In the genomic region with DNA sequence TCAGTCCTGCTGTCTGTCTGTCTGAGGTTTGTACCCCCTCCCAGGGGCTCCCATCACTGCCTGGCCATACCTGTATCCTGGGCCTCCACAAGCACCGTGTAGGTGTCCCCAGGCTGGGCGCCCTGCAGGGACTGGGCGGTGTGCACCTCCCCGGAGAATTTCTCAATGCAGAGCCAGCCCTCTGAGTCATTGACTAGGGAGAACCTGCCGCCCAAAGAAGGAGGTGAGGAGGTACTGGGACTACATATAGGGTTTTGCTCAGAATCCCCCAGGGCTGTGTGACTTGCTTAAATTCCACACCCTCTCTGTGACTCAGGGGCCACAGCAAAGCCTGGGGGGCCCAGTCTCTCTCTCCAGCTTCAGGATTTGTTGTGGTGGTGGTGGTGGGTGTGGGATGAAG, we compare ENCODE assay signal across 21 cellular contexts. TPM values are rescaled to one million over a fixed set of nuclear protein-coding genes. Genes with fewer than 3 reads are reported as not detected.
A peak's percentile ranks its signal among the peaks of the same experiment; 100 is the strongest.
DNase-seq lines count a peak whose midpoint lies in the region; FAIRE-seq and TF ChIP-seq lines count a peak whose summit lies in the region.
"Had no signal": no experiment of that assay in that cellular context is flagged by ENCODE, and none has a peak within 500 bp of the region (broad histone marks: within the 10 kb centered on the region; RNA-seq: fewer than 3 reads in every experiment).

No MANE protein-coding gene starts in this region.

- intact Hi-C loops in kidney (cut with DNase I): no loop called here

- no peaks in the 10 kb centered on the region for H3K36me3 ChIP-seq in H7 (replicated peaks; ENCODE audit: control insufficient read depth, insufficient read depth, low read length)
- H3K36me3 ChIP-seq in kidney (ENCODE audit: control insufficient read depth in 1 of 2, insufficient read depth in 2 of 2, low read length in 2 of 2): peaks cover 10 to 23% of the 10 kb centered on the region in 2 donors
- no peaks in the 10 kb centered on the region for H3K36me3 ChIP-seq in BE2C
- H3K36me3 ChIP-seq: MG63, spleen, suprapubic skin had no signal

- TF ChIP-seq CTCF in kidney (IDR thresholded peaks at IDR 0.05; ENCODE audit: borderline replicate concordance, extremely low read depth, insufficient read depth) (no peak), BE2C (IDR thresholded peaks at IDR 0.05; ENCODE audit: low read depth, low read length) (no peak)

- peak overlapping the region in 1 of 2 donors; percentile 61 for H3K27ac ChIP-seq in kidney (ENCODE audit: low read depth in 2 of 2, low read length in 2 of 2)
- H3K27ac ChIP-seq: coronary artery, spleen, suprapubic skin, VCaP had no signal

- H3K9ac ChIP-seq in kidney (ENCODE audit: low read length in 2 of 2): peak overlapping the region in 1 of 2 donors; percentile 7

- H3K9me3 ChIP-seq in kidney (ENCODE audit: control insufficient read depth in 1 of 2, low read length in 2 of 2) (no peaks in the 10 kb centered on the region), BE2C (no peaks in the 10 kb centered on the region)
- H3K9me3 ChIP-seq: MG63, spleen, suprapubic skin had no signal

- H3K4me1 ChIP-seq in kidney (ENCODE audit: control insufficient read depth in 1 of 2, insufficient read depth in 1 of 2, low read depth in 1 of 2, low read length in 2 of 2): peaks cover 0 to 21% of the 10 kb centered on the region in 2 donors
- H3K4me1 ChIP-seq in BE2C: no peaks in the 10 kb centered on the region
- H3K4me1 ChIP-seq: spleen had no signal

- FAIRE-seq in kidney (lab: Jason Lieb, UNC): no peak
- FAIRE-seq: frontal cortex had no signal

- H3K27me3 ChIP-seq in H7 (ENCODE audit: control insufficient read depth, insufficient read depth, low read length) (peaks cover 2% of the 10 kb centered on the region), BE2C (no peaks in the 10 kb centered on the region)
- H3K27me3 ChIP-seq: MG63, suprapubic skin had no signal

- peak; percentile 41 for DNase-seq in H7
- peak; percentile 55 for DNase-seq in NCI-H226
- peak; percentile 63 for DNase-seq in kidney
- no peak for DNase-seq in NK-92 treated with Interleukin-12 subunit alpha and Interleukin-12 subunit beta, amount 100 ng/mL, for 24 hours (lab: John Stamatoyannopoulos, UW)
- no peak for DNase-seq in BE2C
- DNase-seq: activated CD4-positive, alpha-beta T cell treated with anti-CD3 and anti-CD28 coated beads, Interleukin-2, amount 50 U/mL, for 48 hours; activated naive CD4-positive, alpha-beta T cell treated with anti-CD3 and anti-CD28 coated beads, Interleukin-2, amount 50 U/mL, for 16 hours; activated T-cell treated with anti-CD3 and anti-CD28 coated beads, Interleukin-2, amount 50 U/mL, for 4 hours; AML-193; MG63; NCI-H187; NCI-H446 treated with DMSO at 0.1 percent for 48 hours; SIG-M5; stimulated activated CD8-positive, alpha-beta memory T cell treated with anti-CD3 and anti-CD28 coated beads, Interleukin-4, amount 100 ng/mL, for 48 hours had no signal

- no peak overlapping the region for H3K4me3 ChIP-seq in H7 (ENCODE audit: insufficient read depth, low read depth, low read length)
- H3K4me3 ChIP-seq in kidney (ENCODE audit: low read length in 2 of 2): no peak overlapping the region
- no peak overlapping the region for H3K4me3 ChIP-seq in BE2C (ENCODE audit: low read depth, low read length)
- H3K4me3 ChIP-seq: coronary artery, MG63, spleen, suprapubic skin had no signal

RNA-seq across cellular contexts. Expression of gene CDH16, which starts 7.6 kb away (rescaled TPM):
- not detected in 2 replicates for total RNA-seq in H7 (2014; rRNA removed; shearing (Covaris generic))
- total RNA-seq in kidney: 1,188 TPM
- polyA plus RNA-seq in kidney (ENCODE audit: insufficient read depth, low read depth, low replicate concordance): 1,180 TPM
- polyA plus RNA-seq in BE2C (2012; ENCODE audit: insufficient read depth, insufficient read length, low read depth): not detected
- total RNA-seq: activated T-cell treated with anti-CD3 and anti-CD28 coated beads, Interleukin-2, amount 50 U/mL, for 4 hours; frontal cortex; pulmonary artery endothelial cell; spleen; T-helper 1 cell treated with Interleukin-12 subunit alpha and Interleukin-12 subunit beta and Interleukin-4 antibody, amounts not matched to agents 30 ng/mL and 1 ng/mL, for 36 hours had no signal
- polyA plus RNA-seq: spleen had no signal

RNA-seq across cellular contexts. Expression of gene RRAD, which starts 14.2 kb away (rescaled TPM):
- 0.10 TPM in 1 of 2 replicates, not detected in the other for total RNA-seq in H7 (2014; rRNA removed; shearing (Covaris generic))
- 90.9 TPM for total RNA-seq in kidney
- 14.3 TPM for polyA plus RNA-seq in kidney (ENCODE audit: insufficient read depth, low read depth, low replicate concordance)
- 15.8 TPM for polyA plus RNA-seq in BE2C (2012; ENCODE audit: insufficient read depth, insufficient read length, low read depth)

RNA-seq across cellular contexts. Expression of gene CIAO2B, which starts 23.1 kb away (rescaled TPM):
- 91.1 TPM in 2 replicates for total RNA-seq in H7 (2014; rRNA removed; shearing (Covaris generic))
- total RNA-seq in kidney: 71.2 TPM
- polyA plus RNA-seq in kidney (ENCODE audit: insufficient read depth, low read depth, low replicate concordance): 284 TPM
- 878 TPM for polyA plus RNA-seq in BE2C (2012; ENCODE audit: insufficient read depth, insufficient read length, low read depth)

RNA-seq across cellular contexts. Expression of gene CES2, which starts 24.2 kb away (rescaled TPM):
- total RNA-seq in H7 (2014; rRNA removed; shearing (Covaris generic)): 8.3 and 13.0 TPM in 2 replicates
- total RNA-seq in kidney: 72.1 TPM
- 76.9 TPM for polyA plus RNA-seq in kidney (ENCODE audit: insufficient read depth, low read depth, low replicate concordance)
- 49.5 TPM for polyA plus RNA-seq in BE2C (2012; ENCODE audit: insufficient read depth, insufficient read length, low read depth)

RNA-seq across cellular contexts. Expression of gene PDP2, which starts 30.8 kb away (rescaled TPM):
- total RNA-seq in H7 (2014; rRNA removed; shearing (Covaris generic)): 10.5 and 23.7 TPM in 2 replicates
- total RNA-seq in kidney: 9.2 TPM
- polyA plus RNA-seq in kidney (ENCODE audit: insufficient read depth, low read depth, low replicate concordance): 5.1 TPM
- polyA plus RNA-seq in BE2C (2012; ENCODE audit: insufficient read depth, insufficient read length, low read depth): 15.8 TPM

Comparison
In these comparisons a context has a peak if more than half of its experiments do, and no peak if none do; other contexts are left out.
1. DNase-seq: peak in H7 (single experiment), NCI-H226 (single experiment) and kidney (single experiment); none in NK-92 treated with Interleukin-12 subunit alpha and Interleukin-12 subunit beta, amount 100 ng/mL, for 24 hours (single experiment) and BE2C (single experiment).
2. RNA of gene CDH16, which starts 7.6 kb away (total RNA-seq): 1,188 TPM in kidney (single experiment); not detected in H7; every median in the first group is over 1,000 times any median in the second.
3. RNA of gene RRAD, which starts 14.2 kb away (total RNA-seq): 90.9 TPM in kidney (single experiment); 0.10 TPM in H7; every median in the first group is over 10 times any median in the second.